ENCODE assay signal across 8 cellular contexts in the genomic region with DNA sequence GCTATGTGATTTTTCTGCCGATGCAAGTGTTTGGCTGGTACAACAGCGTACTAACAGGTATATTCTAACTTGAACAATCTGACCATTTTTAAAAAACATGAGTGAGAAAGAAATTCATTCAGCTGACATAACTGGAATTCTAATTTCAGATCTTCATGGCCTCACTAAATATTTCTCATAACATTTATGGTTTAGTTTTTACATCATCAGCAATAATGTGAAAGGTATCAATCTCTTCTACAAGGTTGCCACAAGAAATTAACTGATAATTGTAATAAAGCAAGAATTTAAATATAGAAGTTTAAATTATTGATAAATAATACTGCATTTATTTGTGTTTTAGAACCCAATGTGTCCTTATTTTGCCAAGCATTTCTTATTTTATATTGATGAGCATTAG. TPM values are rescaled to one million over a fixed set of nuclear protein-coding genes. Genes with fewer than 3 reads are reported as not detected.
"Had no signal": no experiment of that assay in that cellular context is flagged by ENCODE, and none has a peak within 500 bp of the region (broad histone marks: within the 10 kb centered on the region; RNA-seq: fewer than 3 reads in every experiment).

No MANE protein-coding gene starts in this region.

- H3K4me3 Mint-ChIP-seq: IgD-negative memory B cell had no signal

- FAIRE-seq: HTR-8/SVneo had no signal

- H3K9ac ChIP-seq: KMS-11 had no signal

- H3K27ac Mint-ChIP-seq: IgD-negative memory B cell had no signal

- H3K36me3 Mint-ChIP-seq: IgD-negative memory B cell had no signal

- H3K4me2 ChIP-seq: KMS-11 had no signal

- DNase-seq: Karpas-422, KBM-7, KG1 had no signal

- H3K9me3 Mint-ChIP-seq: IgD-negative memory B cell had no signal

- H3K27ac ChIP-seq: HL-60, KMS-11 had no signal

RNA-seq across cellular contexts. Expression of a gene that starts 5.2 kb away (rescaled TPM):
- total RNA-seq: HT-29 had no signal
- polyA plus RNA-seq: IgD-negative memory B cell had no signal
